27 cellular contexts compared by ENCODE assay signal in the genomic region with DNA sequence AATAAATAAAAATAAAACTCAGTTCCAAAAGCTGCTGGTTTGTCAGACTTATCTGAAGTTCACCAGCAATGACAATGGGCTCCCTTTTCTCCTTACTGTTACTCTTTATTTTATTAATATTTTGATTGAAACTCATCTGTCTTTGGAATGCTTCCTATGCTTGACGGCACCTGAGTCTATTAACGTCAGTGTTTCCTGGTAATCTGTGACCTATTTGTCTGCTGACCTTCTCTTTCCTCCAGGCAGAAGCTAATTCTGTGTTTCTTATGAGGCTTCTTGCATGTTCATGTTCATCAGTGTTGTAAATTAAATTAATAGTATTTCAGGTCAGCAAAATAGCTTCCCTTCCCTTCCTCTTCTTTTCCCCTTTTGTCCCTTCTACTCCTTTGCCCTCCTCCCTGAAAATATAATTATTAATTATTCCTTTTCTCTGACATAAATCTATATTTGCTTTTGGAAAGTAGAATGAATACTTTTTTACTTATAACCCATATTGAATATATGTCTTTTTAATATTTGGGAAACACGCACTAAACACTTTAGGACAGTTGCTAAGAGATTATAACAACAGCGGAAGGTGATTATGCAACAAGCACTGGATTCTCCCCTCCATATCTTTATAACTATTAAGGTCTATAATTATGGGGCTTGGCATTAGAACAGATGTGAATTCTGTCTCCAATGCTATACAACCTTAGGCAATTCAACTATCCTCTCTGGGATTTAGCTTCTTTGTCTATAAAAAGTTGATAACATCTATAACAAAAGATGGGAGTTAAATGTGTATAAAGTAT.
"Had no signal": no experiment of that assay in that cellular context is flagged by ENCODE, and none has a peak within 500 bp of the region (broad histone marks: within the 10 kb centered on the region; RNA-seq: fewer than 3 reads in every experiment).

No MANE protein-coding gene starts in this region.

- H3K36me3 ChIP-seq: breast epithelium, left lung, right lobe of liver, thoracic aorta had no signal

- ATAC-seq: activated naive CD8-positive, alpha-beta T cell treated with anti-CD3 and anti-CD28 coated beads, Interleukin-2, amount 50 U/mL, for 24 hours; activated T-cell treated with anti-CD3 and anti-CD28 coated beads, Interleukin-2, amount 50 U/mL, for 4 hours; activated T-helper 17 cell treated with anti-CD3 and anti-CD28 coated beads, Interleukin-2, amount 50 U/mL, for 72 hours; left lung; mucosa of descending colon; natural killer cell treated with Interleukin-12 subunit alpha and Interleukin-12 subunit beta and Interleukin-15 and Interleukin-18, amount 100 ng/mL, for 72 hours; right lobe of liver; stimulated activated naive CD8-positive, alpha-beta T cell treated with anti-CD3 and anti-CD28 coated beads, Interleukin-15, Interleukin-2, amounts not matched to agents 100 U/mL and 50 U/mL, for 24 hours had no signal

- H3K27me3 ChIP-seq: breast epithelium, left lung, right lobe of liver had no signal

- FAIRE-seq: endometrium, frontal cortex, keratinocyte had no signal

- DNase-seq: activated CD4-positive, alpha-beta memory T cell treated with anti-CD3 and anti-CD28 coated beads, Interleukin-2, amount 10 ng/mL, durations not matched to agents 7 days and 5 days; activated CD4-positive, alpha-beta T cell treated with anti-CD3 and anti-CD28 coated beads, Interleukin-2, amount 10 ng/mL, durations not matched to agents 24 days and 14 days; activated CD4-positive, CD25-positive, alpha-beta regulatory T cell treated with anti-CD3 and anti-CD28 coated beads, Interleukin-2, amount 50 U/mL, for 72 hours; activated gamma-delta T cell treated with Interleukin-2 at 50 U/mL for 16 hours; activated naive CD4-positive, alpha-beta T cell treated with anti-CD3 and anti-CD28 coated beads, Interleukin-2, amount 50 U/mL, for 16 hours; activated naive CD8-positive, alpha-beta T cell treated with anti-CD3 and anti-CD28 coated beads, Interleukin-2, amount 50 U/mL, for 24 hours; activated T-cell treated with anti-CD3 and anti-CD28 coated beads, Interleukin-2, amount 50 U/mL, for 4 hours; amygdala; central memory CD4-positive, alpha-beta T cell; effector CD4-positive, alpha-beta T cell; glutamatergic neuron; left lung; mucosa of descending colon; right lobe of liver; stimulated activated CD4-positive, alpha-beta T cell treated with anti-CD3 and anti-CD28 coated beads, Interleukin-12 subunit alpha, Interleukin-12 subunit beta, amount 100 ng/mL, for 4 hours; stimulated activated CD4-positive, alpha-beta T cell treated with anti-CD3 and anti-CD28 coated beads, Interleukin-4, amount 100 ng/mL, for 1 hour; stimulated activated naive CD8-positive, alpha-beta T cell treated with anti-CD3 and anti-CD28 coated beads, Interleukin-15, Interleukin-2, amounts not matched to agents 100 U/mL and 50 U/mL, for 24 hours; T-helper 2 cell; trophoblast cell had no signal

- H3K4me3 ChIP-seq: breast epithelium, left lung, mucosa of descending colon, right lobe of liver, thoracic aorta had no signal

- H3K9me3 ChIP-seq: breast epithelium, left lung, mucosa of descending colon, right lobe of liver, thoracic aorta had no signal

- H3K4me1 ChIP-seq: breast epithelium, left lung, right lobe of liver had no signal

- H3K27ac ChIP-seq: breast epithelium, epithelial cell of prostate, left lung, right lobe of liver, thoracic aorta had no signal
